Comparison of ENCODE assay signal across 8 cellular contexts in the genomic region with DNA sequence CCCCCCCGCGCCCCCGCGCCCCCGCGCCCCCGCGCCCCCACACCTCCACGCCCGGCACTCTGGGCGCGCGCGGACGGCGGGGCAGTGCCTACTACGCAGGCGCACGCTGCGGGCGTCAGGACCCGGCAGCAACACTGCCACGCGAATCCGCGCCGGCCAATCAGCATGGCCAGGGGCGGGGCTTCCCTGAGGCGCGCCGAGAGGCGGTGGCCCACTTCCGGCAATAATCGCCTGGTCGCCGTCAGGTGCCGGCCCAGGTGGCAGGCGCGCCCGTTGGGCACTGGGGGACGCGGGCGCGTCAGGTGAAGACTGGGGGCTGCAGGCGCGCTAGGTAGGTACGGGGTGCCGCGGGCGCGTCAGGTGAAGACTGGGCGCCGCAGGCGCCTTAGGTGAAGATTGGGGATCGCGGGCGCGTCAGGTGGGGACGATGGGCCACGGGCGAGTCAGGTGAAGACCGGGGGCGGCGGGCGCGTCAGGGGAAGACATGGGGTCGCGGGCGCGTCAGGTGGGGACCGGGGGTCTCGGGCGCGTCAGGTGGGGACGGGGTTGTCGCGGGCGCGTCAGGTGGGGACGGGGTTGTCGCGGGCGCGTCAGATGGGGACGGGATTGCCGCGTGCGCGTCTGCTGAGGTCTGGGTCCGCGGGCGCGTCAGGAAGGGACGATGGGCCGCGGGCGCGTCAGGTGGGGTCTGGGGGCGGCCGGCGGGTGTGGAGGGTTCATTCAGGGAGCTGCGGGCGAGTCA.
DNase-seq lines count a peak whose midpoint lies in the region; ATAC-seq and TF ChIP-seq lines count a peak whose summit lies in the region.

No MANE protein-coding gene starts in this region.

- H3K36me3 ChIP-seq in OCI-LY1 (ENCODE audit: insufficient read depth, low read length) = no peaks in the 10 kb centered on the region

- peak; percentile 84 for ATAC-seq in GM21526 (IDR thresholded peaks at IDR 0.05; ENCODE audit: low FRiP score, unreplicated experiment)

- H3K9me2 ChIP-seq in OCI-LY1 (ENCODE audit: low read depth, low read length) = no peaks in the 10 kb centered on the region

- H3K9ac ChIP-seq in OCI-LY1 (ENCODE audit: low read length) = peak overlapping the region; percentile 61

- H3F3A ChIP-seq in OCI-LY1 (ENCODE audit: insufficient read depth, low read length) = no peaks in the 10 kb centered on the region

- TF ChIP-seq CTCF in OCI-LY1 (IDR thresholded peaks at IDR 0.05; ENCODE audit: low read length) (no peak), epithelial cell of proximal tubule (conservative IDR thresholded peaks at IDR 0.05; ENCODE audit: low read depth, low read length) (no peak)

- peak overlapping the region; percentile 42; the same call in 1 of the 2 replicates for H3K4me2 ChIP-seq in OCI-LY1 (ENCODE audit: low read length)

- H2AFZ ChIP-seq in OCI-LY1 (ENCODE audit: low read length) = no peak overlapping the region

- no peaks in the 10 kb centered on the region for H3K9me3 ChIP-seq in OCI-LY1 (ENCODE audit: low read length)

- no peak overlapping the region for H3K27ac ChIP-seq in OCI-LY1 (ENCODE audit: low read depth, low read length, poor library complexity, severe bottlenecking)

- H3K79me2 ChIP-seq in OCI-LY1 (ENCODE audit: insufficient read depth, low read length) = 0 out of 2 replicates have a peak, but pooled peaks cover 3% of the 10 kb centered on the region

- no peaks in the 10 kb centered on the region for H3K27me3 ChIP-seq in OCI-LY1 (ENCODE audit: insufficient read depth, low read length)

- H3K4me1 ChIP-seq in OCI-LY1 (ENCODE audit: insufficient read depth, low read length, severe bottlenecking) = peaks cover 25% of the 10 kb centered on the region

- DNase-seq in DMS 273 treated with DMSO at 0.1 percent for 48 hours (lab: John Stamatoyannopoulos, UW) (peak; percentile 57), HuH-7 (ENCODE audit: low spot score) (peak; percentile 76), activated T-cell treated with anti-CD3 and anti-CD28 coated beads for 1 hour (ENCODE audit: low read depth) (peak; percentile 87), epithelial cell of proximal tubule (ENCODE audit: low read depth) (no peak), mucosa of gallbladder (ENCODE audit: low spot score) (peak; percentile 94)
- DNase-seq in stimulated activated CD8-positive, alpha-beta memory T cell treated with anti-CD3 and anti-CD28 coated beads, Interleukin-4, amount 100 ng/mL, for 4 hours (ENCODE audit: low read depth in 2 of 2, low spot score in 1 of 2) = peak; percentile 85 to 86

- H3K4me3 ChIP-seq in OCI-LY1 (ENCODE audit: low read depth, low read length, poor library complexity, severe bottlenecking) = peak overlapping the region; percentile 74
- H3K4me3 ChIP-seq in epithelial cell of proximal tubule (ENCODE audit: low read depth, low read length) = peak overlapping the region; percentile 77

- no peaks in the 10 kb centered on the region for H4K20me1 ChIP-seq in OCI-LY1 (ENCODE audit: insufficient read depth, low read length)
